Comparison of ENCODE assay signal across 9 cellular contexts in genomic region chr2:237628482-237629187, GRCh38. TPM values are rescaled to one million over a fixed set of nuclear protein-coding genes. Genes with fewer than 3 reads are reported as not detected.
DNase-seq lines count a peak whose midpoint lies in the region; ATAC-seq lines count a peak whose summit lies in the region.
"Had no signal": no experiment of that assay in that cellular context is flagged by ENCODE, and none has a peak within 500 bp of the region (broad histone marks: within the 10 kb centered on the region; RNA-seq: fewer than 3 reads in every experiment).

No MANE protein-coding gene starts in this region.

- no peaks in the 10 kb centered on the region; the same call in 1 of the 2 replicates for H3K36me3 ChIP-seq in H7 (replicated peaks; ENCODE audit: control insufficient read depth, insufficient read depth, low read length)

- H3K4me3 Mint-ChIP-seq in activated CD4-positive, alpha-beta memory T cell treated with anti-CD3 and anti-CD28 coated beads, Interleukin-2, amount 10 ng/mL, durations not matched to agents 7 days and 5 days: peak overlapping the region; percentile 24

- no peak overlapping the region for H3K27ac Mint-ChIP-seq in activated CD4-positive, alpha-beta memory T cell treated with anti-CD3 and anti-CD28 coated beads, Interleukin-2, amount 10 ng/mL, durations not matched to agents 7 days and 5 days

- H3K27me3 Mint-ChIP-seq in activated CD4-positive, alpha-beta memory T cell treated with anti-CD3 and anti-CD28 coated beads, Interleukin-2, amount 10 ng/mL, durations not matched to agents 7 days and 5 days: peaks cover 49% of the 10 kb centered on the region

- DNase-seq in H7 (no peak), right cardiac atrium (no peak), skeletal muscle cell (ENCODE audit: low read depth) (no peak), pons (ENCODE audit: low spot score) (no peak)
- DNase-seq in activated CD4-positive, alpha-beta memory T cell treated with anti-CD3 and anti-CD28 coated beads, Interleukin-2, amount 10 ng/mL, durations not matched to agents 7 days and 5 days: no peak
- DNase-seq in stimulated activated CD4-positive, alpha-beta T cell treated with anti-CD3 and anti-CD28 coated beads, Interleukin-4, amount 100 ng/mL, for 24 hours: no peak
- DNase-seq: NK-92 treated with Interleukin-12 subunit alpha and Interleukin-12 subunit beta, amount 100 ng/mL, for 24 hours had no signal

- peak overlapping the region; percentile 61 for H3K27ac ChIP-seq in right cardiac atrium (ENCODE audit: low read length)

- intact Hi-C loops in right cardiac atrium (cut with DNase I): loop anchor here in 1 of 4 donors (5.0 kb wide), 1 partner anchor 34 kb away; no protein-coding TSS in a partner anchor

- ATAC-seq in right cardiac atrium (no peak), GM18870 (IDR thresholded peaks at IDR 0.05; ENCODE audit: unreplicated experiment) (no peak), GM21529 (IDR thresholded peaks at IDR 0.05; ENCODE audit: unreplicated experiment) (no peak)

- WGBS in right cardiac atrium: 63% methylated on average over 10 of the region's 10 CpGs

- POLR2A ChIA-PET in activated CD4-positive, alpha-beta memory T cell treated with anti-CD3 and anti-CD28 coated beads, Interleukin-2, amount 10 ng/mL, durations not matched to agents 7 days and 5 days (lab: Charles Lee): no interaction called here

- H3K9me3 Mint-ChIP-seq in activated CD4-positive, alpha-beta memory T cell treated with anti-CD3 and anti-CD28 coated beads, Interleukin-2, amount 10 ng/mL, durations not matched to agents 7 days and 5 days: no peaks in the 10 kb centered on the region

- H3K9me3 ChIP-seq in right cardiac atrium (ENCODE audit: control insufficient read depth, low read length): no peaks in the 10 kb centered on the region

- peaks cover 9% of the 10 kb centered on the region for H3K4me1 Mint-ChIP-seq in activated CD4-positive, alpha-beta memory T cell treated with anti-CD3 and anti-CD28 coated beads, Interleukin-2, amount 10 ng/mL, durations not matched to agents 7 days and 5 days

- peaks cover 10% of the 10 kb centered on the region for H3K27me3 ChIP-seq in H7 (ENCODE audit: control insufficient read depth, insufficient read depth, low read length)
- H3K27me3 ChIP-seq in right cardiac atrium (ENCODE audit: control insufficient read depth, insufficient read depth): no peaks in the 10 kb centered on the region

- CTCF ChIA-PET in activated CD4-positive, alpha-beta memory T cell treated with anti-CD3 and anti-CD28 coated beads, Interleukin-2, amount 10 ng/mL, durations not matched to agents 7 days and 5 days (lab: Charles Lee): no interaction called here

- H3K4me3 ChIP-seq in H7 (ENCODE audit: insufficient read depth, low read depth, low read length) (peak overlapping the region; percentile 63), right cardiac atrium (ENCODE audit: low read length) (peak overlapping the region; percentile 93), skeletal muscle cell (ENCODE audit: low read depth, low read length) (peak overlapping the region; percentile 74)

- H3K4me1 ChIP-seq in right cardiac atrium (ENCODE audit: control insufficient read depth, insufficient read depth, low read length): peaks cover 29% of the 10 kb centered on the region

- no peaks in the 10 kb centered on the region for H3K36me3 Mint-ChIP-seq in activated CD4-positive, alpha-beta memory T cell treated with anti-CD3 and anti-CD28 coated beads, Interleukin-2, amount 10 ng/mL, durations not matched to agents 7 days and 5 days (ENCODE audit: low read depth)

RNA-seq across cellular contexts. Expression of gene LRRFIP1, which starts 1.2 kb away (rescaled TPM):
- 49.9 and 101 TPM in 2 replicates for total RNA-seq in H7 (2014; rRNA removed; shearing (Covaris generic))
- 100 to 1,000 TPM; 242 to 248 TPM for total RNA-seq in activated CD4-positive, alpha-beta memory T cell treated with anti-CD3 and anti-CD28 coated beads, Interleukin-2, amount 10 ng/mL, durations not matched to agents 7 days and 5 days
- total RNA-seq in right cardiac atrium: 100 to 1,000 TPM in 1 of 4 donors, 10 to 100 TPM in 3; 85.6 to 106 (median 87.8) TPM
- 61.9 TPM for polyA plus RNA-seq in right cardiac atrium

RNA-seq across cellular contexts. Expression of gene RAB17, which starts 38.1 kb away (rescaled TPM):
- 23.3 and 25.5 TPM in 2 replicates for total RNA-seq in H7 (2014; rRNA removed; shearing (Covaris generic))
- total RNA-seq in activated CD4-positive, alpha-beta memory T cell treated with anti-CD3 and anti-CD28 coated beads, Interleukin-2, amount 10 ng/mL, durations not matched to agents 7 days and 5 days: not detected
- 1 to 10 TPM in 3 of 4 donors, under 1 TPM in 1; 0.74 to 2.8 (median 1.9) TPM for total RNA-seq in right cardiac atrium
- 2.1 TPM for polyA plus RNA-seq in right cardiac atrium
